11 cellular contexts compared by ENCODE assay signal in genomic region chr3:186235554-186235953, GRCh38.
A peak's percentile ranks its signal among the peaks of the same experiment; 100 is the strongest.
DNase-seq lines count a peak whose midpoint lies in the region; ATAC-seq and TF ChIP-seq lines count a peak whose summit lies in the region.
"Had no signal": no experiment of that assay in that cellular context is flagged by ENCODE, and none has a peak within 500 bp of the region (broad histone marks: within the 10 kb centered on the region; RNA-seq: fewer than 3 reads in every experiment).

No MANE protein-coding gene starts in this region.

- no peak overlapping the region for H3K4me3 ChIP-seq in heart left ventricle
- no peak overlapping the region for H3K4me3 ChIP-seq in spleen
- H3K4me3 ChIP-seq: adrenal gland had no signal

- no peaks in the 10 kb centered on the region for H3K27me3 ChIP-seq in heart left ventricle
- H3K27me3 ChIP-seq in spleen (replicated peaks in 1 of 7), result no peaks in the 10 kb centered on the region
- H3K27me3 ChIP-seq: adrenal gland had no signal

- peaks cover 0 to 40% (median 13%) of the 10 kb centered on the region in 12 donors for H3K4me1 ChIP-seq in heart left ventricle
- peaks cover 0 to 9% (median 0%) of the 10 kb centered on the region in 6 donors for H3K4me1 ChIP-seq in spleen

- 63 to 74% (median 66%) methylated on average over 5 of the region's 5 CpGs for WGBS in heart left ventricle, 4 donors
- 45 to 62% (median 61%) methylated on average over 5 of the region's 5 CpGs for WGBS in spleen, 5 donors

- no peaks in the 10 kb centered on the region for H3K9me3 ChIP-seq in heart left ventricle
- no peaks in the 10 kb centered on the region for H3K9me3 ChIP-seq in spleen
- H3K9me3 ChIP-seq: adrenal gland had no signal

- H3K27ac ChIP-seq in heart left ventricle, result peak overlapping the region in 7 of 12 donors; percentile 49 to 86 (median 75)
- peak overlapping the region in 1 of 8 donors; percentile 23 for H3K27ac ChIP-seq in spleen
- H3K27ac ChIP-seq: adrenal gland had no signal

- DNase-seq in heart left ventricle (no peak), left ventricle myocardium superior (no peak), NCI-H345 (lab: John Stamatoyannopoulos, UW) (no peak), NCI-H1930 (lab: John Stamatoyannopoulos, UW) (no peak), spleen (no peak)
- DNase-seq: adrenal gland; NCI-H1048; stimulated activated CD4-positive, alpha-beta T cell treated with anti-CD3 and anti-CD28 coated beads, Interleukin-4, amount 100 ng/mL, for 24 hours had no signal

- H3K4me1 Mint-ChIP-seq in stimulated activated naive CD8-positive, alpha-beta T cell treated with anti-CD3 and anti-CD28 coated beads, Interleukin-15, Interleukin-2, amounts not matched to agents 100 ng/mL and 50 ng/mL, for 24 hours (ENCODE audit: low read depth), result peaks cover 6% of the 10 kb centered on the region

- peaks cover 0 to 2% (median 0%) of the 10 kb centered on the region in 9 donors for H3K36me3 ChIP-seq in heart left ventricle
- H3K36me3 ChIP-seq in spleen, result peaks cover 0 to 25% (median 0%) of the 10 kb centered on the region in 6 donors
- H3K36me3 ChIP-seq: adrenal gland had no signal

- H3K9me3 Mint-ChIP-seq in stimulated activated naive CD8-positive, alpha-beta T cell treated with anti-CD3 and anti-CD28 coated beads, Interleukin-15, Interleukin-2, amounts not matched to agents 100 ng/mL and 50 ng/mL, for 24 hours, result no peaks in the 10 kb centered on the region

- H3K36me3 Mint-ChIP-seq in stimulated activated naive CD8-positive, alpha-beta T cell treated with anti-CD3 and anti-CD28 coated beads, Interleukin-15, Interleukin-2, amounts not matched to agents 100 ng/mL and 50 ng/mL, for 24 hours (ENCODE audit: low read depth), result no peaks in the 10 kb centered on the region

- no peak overlapping the region for H3K4me3 Mint-ChIP-seq in stimulated activated naive CD8-positive, alpha-beta T cell treated with anti-CD3 and anti-CD28 coated beads, Interleukin-15, Interleukin-2, amounts not matched to agents 100 ng/mL and 50 ng/mL, for 24 hours

- H3K27ac Mint-ChIP-seq in stimulated activated naive CD8-positive, alpha-beta T cell treated with anti-CD3 and anti-CD28 coated beads, Interleukin-15, Interleukin-2, amounts not matched to agents 100 ng/mL and 50 ng/mL, for 24 hours, result peak overlapping the region; percentile 54

- ATAC-seq in heart left ventricle, result no peak
- ATAC-seq in left ventricle myocardium superior, result no peak
- ATAC-seq in GM21786 (IDR thresholded peaks at IDR 0.05; ENCODE audit: unreplicated experiment), result peak; percentile 92
- ATAC-seq in HG03521 (IDR thresholded peaks at IDR 0.05; ENCODE audit: unreplicated experiment), result peak; percentile 56

- TF ChIP-seq POLR2A in heart left ventricle (IDR thresholded peaks at IDR 0.05), result no peak
- TF ChIP-seq POLR2A in spleen (IDR thresholded peaks at IDR 0.05), result no peak

- intact Hi-C loops in heart left ventricle (cut with DNase I) (loop anchor here in 1 of 10 donors (10.0 kb wide), 1 partner anchor 131 kb away; the partner anchor contains the start of gene ETV5), left ventricle myocardium superior (cut with micrococcal nuclease) (no loop called here), spleen (cut with DNase I; ENCODE audit: low total_unique reads) (no loop called here)

- H3K27me3 Mint-ChIP-seq in stimulated activated naive CD8-positive, alpha-beta T cell treated with anti-CD3 and anti-CD28 coated beads, Interleukin-15, Interleukin-2, amounts not matched to agents 100 ng/mL and 50 ng/mL, for 24 hours, result peaks cover 15% of the 10 kb centered on the region

- TF ChIP-seq CTCF in heart left ventricle (IDR thresholded peaks at IDR 0.05) (no peak), spleen (IDR thresholded peaks at IDR 0.05 in 8 of 11, conservative IDR thresholded peaks at IDR 0.05 in 3 of 11) (no peak)

Comparison
In these comparisons a context has a peak if more than half of its experiments do, and no peak if none do; other contexts are left out.
1. ATAC-seq: peak in GM21786 (single experiment) and HG03521 (single experiment); none in heart left ventricle (0 of 4) and left ventricle myocardium superior (single experiment).